ENCODE assay signal across 16 cellular contexts in the genomic region with DNA sequence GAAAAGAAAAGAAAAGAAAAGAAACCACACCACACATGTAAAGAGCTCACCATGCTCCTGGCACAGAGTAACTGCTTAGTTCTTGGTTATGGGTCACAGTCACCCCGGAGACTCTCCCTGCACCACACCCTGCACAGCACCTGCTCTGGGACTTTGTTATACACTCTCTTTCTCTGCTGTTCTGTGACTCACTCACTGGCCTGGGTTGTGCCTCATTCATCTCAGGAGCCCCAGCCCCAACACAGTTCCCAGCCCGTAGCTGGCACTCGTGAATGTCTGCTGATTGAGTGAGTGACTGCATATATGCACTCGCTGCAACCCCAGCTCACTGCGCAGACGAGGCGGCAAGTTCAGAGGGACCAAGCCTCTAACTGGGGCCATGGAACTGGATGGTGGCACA.
"Had no signal": no experiment of that assay in that cellular context is flagged by ENCODE, and none has a peak within 500 bp of the region (broad histone marks: within the 10 kb centered on the region; RNA-seq: fewer than 3 reads in every experiment).

No MANE protein-coding gene starts in this region.

- FAIRE-seq: endothelial cell of umbilical vein, kidney had no signal

- H3K4me2 ChIP-seq: hepatocyte had no signal

- H3K36me3 ChIP-seq: colonic mucosa had no signal

- H3K4me1 ChIP-seq: colonic mucosa, parathyroid adenoma had no signal

- H3K9me3 ChIP-seq: colonic mucosa had no signal

- DNase-seq: activated CD4-positive, alpha-beta T cell treated with anti-CD3 and anti-CD28 coated beads, Interleukin-2, amount 50 U/mL, for 4 hours; activated CD4-positive, CD25-positive, alpha-beta regulatory T cell treated with anti-CD3 and anti-CD28 coated beads, Interleukin-2, amount 50 U/mL, for 72 hours; activated CD8-positive, alpha-beta memory T cell treated with anti-CD3 and anti-CD28 coated beads, Interleukin-2, amount 50 U/mL, for 4 hours; activated naive CD4-positive, alpha-beta T cell; caudate nucleus; colonic mucosa; kidney; stimulated activated CD4-positive, alpha-beta T cell treated with anti-CD3 and anti-CD28 coated beads, Interleukin-1b, Interleukin-23, amount 100 ng/mL, for 48 hours; stimulated activated naive CD4-positive, alpha-beta T cell; substantia nigra; SW 1271; T-helper 9 cell; trophoblast cell had no signal

- H3K27ac ChIP-seq: colonic mucosa, hepatocyte, parathyroid adenoma had no signal

- H3K4me3 ChIP-seq: colonic mucosa, hepatocyte had no signal

- H3K9ac ChIP-seq: parathyroid adenoma had no signal

- H2AFZ ChIP-seq: hepatocyte, parathyroid adenoma had no signal

- H3K27me3 ChIP-seq: colonic mucosa, hepatocyte had no signal
